1 cellular context compared by ENCODE assay signal in the genomic region with DNA sequence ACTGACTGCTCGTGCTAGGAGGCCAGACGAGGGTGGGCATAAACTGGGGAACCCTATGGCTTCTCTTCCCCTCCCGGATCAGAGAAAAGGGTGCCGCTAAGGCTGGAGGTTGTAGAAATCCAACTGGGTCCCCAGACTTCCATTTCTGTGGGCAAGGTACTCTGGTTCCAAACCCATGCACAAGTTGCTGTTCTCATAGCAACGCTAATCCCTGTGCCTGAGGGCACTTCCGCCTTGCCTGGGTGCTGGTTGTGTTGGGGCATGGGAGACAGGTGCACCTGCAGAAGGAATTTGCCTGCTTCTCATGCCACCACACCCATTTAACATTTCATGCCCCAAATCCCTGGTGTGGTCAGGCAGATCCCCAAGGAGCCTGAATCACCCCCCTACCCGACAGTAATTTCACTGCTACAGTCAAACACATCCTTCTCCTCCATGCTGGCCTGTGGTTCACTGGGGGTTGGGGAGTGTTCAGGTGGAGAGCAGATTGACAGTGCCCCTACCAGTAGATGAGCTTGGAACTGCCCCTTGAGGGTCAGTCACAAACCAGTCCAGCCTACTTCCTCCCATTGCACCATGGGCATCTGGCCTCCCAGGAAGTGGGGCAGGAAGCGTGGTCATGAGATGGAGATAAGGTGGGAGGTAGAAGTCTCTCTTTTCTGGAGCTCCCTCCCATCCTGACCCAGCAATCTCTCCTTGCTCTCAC.
TF ChIP-seq lines count a peak whose summit lies in the region.

No MANE protein-coding gene starts in this region.

TF ChIP-seq in K562, 482 proteins besides CTCF, POLR2A, EP300 and RAD21 (continued from another document and continues in another):
- TF ChIP-seq, protein P1, sequence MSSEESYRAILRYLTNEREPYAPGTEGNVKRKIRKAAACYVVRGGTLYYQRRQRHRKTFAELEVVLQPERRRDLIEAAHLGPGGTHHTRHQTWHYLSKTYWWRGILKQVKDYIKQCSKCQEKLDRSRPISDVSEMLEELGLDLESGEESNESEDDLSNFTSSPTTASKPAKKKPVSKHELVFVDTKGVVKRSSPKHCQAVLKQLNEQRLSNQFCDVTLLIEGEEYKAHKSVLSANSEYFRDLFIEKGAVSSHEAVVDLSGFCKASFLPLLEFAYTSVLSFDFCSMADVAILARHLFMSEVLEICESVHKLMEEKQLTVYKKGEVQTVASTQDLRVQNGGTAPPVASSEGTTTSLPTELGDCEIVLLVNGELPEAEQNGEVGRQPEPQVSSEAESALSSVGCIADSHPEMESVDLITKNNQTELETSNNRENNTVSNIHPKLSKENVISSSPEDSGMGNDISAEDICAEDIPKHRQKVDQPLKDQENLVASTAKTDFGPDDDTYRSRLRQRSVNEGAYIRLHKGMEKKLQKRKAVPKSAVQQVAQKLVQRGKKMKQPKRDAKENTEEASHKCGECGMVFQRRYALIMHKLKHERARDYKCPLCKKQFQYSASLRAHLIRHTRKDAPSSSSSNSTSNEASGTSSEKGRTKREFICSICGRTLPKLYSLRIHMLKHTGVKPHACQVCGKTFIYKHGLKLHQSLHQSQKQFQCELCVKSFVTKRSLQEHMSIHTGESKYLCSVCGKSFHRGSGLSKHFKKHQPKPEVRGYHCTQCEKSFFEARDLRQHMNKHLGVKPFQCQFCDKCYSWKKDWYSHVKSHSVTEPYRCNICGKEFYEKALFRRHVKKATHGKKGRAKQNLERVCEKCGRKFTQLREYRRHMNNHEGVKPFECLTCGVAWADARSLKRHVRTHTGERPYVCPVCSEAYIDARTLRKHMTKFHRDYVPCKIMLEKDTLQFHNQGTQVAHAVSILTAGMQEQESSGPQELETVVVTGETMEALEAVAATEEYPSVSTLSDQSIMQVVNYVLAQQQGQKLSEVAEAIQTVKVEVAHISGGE (CRISPR knock-in tag; IDR thresholded peaks at IDR 0.05), result peak in 2 of 3 experiments; percentile 49 to 66; a peak in 3 of 6 replicates
- TF ChIP-seq ZNF23 (CRISPR knock-in tag; IDR thresholded peaks at IDR 0.05), result no peak
- peak; percentile 63 to 68 for TF ChIP-seq MAZ (CRISPR knock-in tag; conservative IDR thresholded peaks at IDR 0.05 in 1 of 2, IDR thresholded peaks at IDR 0.05 in 1 of 2)
- TF ChIP-seq NRF1 (conservative IDR thresholded peaks at IDR 0.05 in 1 of 2, IDR thresholded peaks at IDR 0.05 in 1 of 2), result 0 out of 4 replicates have a peak, but pooled peaks of 1 of the 2 experiments have one; percentile 24
- TF ChIP-seq KDM1A (IDR thresholded peaks at IDR 0.05), result peak; percentile 39 to 58; a peak in 3 of 4 replicates
- TF ChIP-seq, protein P2, sequence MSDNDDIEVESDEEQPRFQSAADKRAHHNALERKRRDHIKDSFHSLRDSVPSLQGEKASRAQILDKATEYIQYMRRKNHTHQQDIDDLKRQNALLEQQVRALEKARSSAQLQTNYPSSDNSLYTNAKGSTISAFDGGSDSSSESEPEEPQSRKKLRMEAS (CRISPR knock-in tag; IDR thresholded peaks at IDR 0.05), result peak; percentile 51; the same call in 1 of the 2 replicates
- peak; percentile 63; the same call in 1 of the 2 replicates for TF ChIP-seq JUND (IDR thresholded peaks at IDR 0.05; ENCODE audit: borderline replicate concordance, low read depth, low read length)
- TF ChIP-seq JUND (tag; IDR thresholded peaks at IDR 0.05; ENCODE audit: borderline replicate concordance, low read depth, low read length), result peak; percentile 43; the same call in 2 of the 3 replicates
- peak; percentile 3 for TF ChIP-seq KDM5B (IDR thresholded peaks at IDR 0.05; ENCODE audit: insufficient replicate concordance, low read depth, low read length)
- TF ChIP-seq NR2F6 (CRISPR knock-in tag; IDR thresholded peaks at IDR 0.05), result no peak
- no peak for TF ChIP-seq NR2C2 (CRISPR knock-in tag; IDR thresholded peaks at IDR 0.05)
- peak; percentile 81 for TF ChIP-seq NR2C2 (tag; IDR thresholded peaks at IDR 0.05)
- 0 out of 2 replicates have a peak, but pooled peaks have one; percentile 39 for TF ChIP-seq ETS1 (conservative IDR thresholded peaks at IDR 0.05; ENCODE audit: control insufficient read depth, low read depth, low read length)
- TF ChIP-seq EP400 (IDR thresholded peaks at IDR 0.05), result peak; percentile 85
- TF ChIP-seq, protein P3, sequence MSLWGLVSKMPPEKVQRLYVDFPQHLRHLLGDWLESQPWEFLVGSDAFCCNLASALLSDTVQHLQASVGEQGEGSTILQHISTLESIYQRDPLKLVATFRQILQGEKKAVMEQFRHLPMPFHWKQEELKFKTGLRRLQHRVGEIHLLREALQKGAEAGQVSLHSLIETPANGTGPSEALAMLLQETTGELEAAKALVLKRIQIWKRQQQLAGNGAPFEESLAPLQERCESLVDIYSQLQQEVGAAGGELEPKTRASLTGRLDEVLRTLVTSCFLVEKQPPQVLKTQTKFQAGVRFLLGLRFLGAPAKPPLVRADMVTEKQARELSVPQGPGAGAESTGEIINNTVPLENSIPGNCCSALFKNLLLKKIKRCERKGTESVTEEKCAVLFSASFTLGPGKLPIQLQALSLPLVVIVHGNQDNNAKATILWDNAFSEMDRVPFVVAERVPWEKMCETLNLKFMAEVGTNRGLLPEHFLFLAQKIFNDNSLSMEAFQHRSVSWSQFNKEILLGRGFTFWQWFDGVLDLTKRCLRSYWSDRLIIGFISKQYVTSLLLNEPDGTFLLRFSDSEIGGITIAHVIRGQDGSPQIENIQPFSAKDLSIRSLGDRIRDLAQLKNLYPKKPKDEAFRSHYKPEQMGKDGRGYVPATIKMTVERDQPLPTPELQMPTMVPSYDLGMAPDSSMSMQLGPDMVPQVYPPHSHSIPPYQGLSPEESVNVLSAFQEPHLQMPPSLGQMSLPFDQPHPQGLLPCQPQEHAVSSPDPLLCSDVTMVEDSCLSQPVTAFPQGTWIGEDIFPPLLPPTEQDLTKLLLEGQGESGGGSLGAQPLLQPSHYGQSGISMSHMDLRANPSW (CRISPR knock-in tag; IDR thresholded peaks at IDR 0.05), result no peak
- TF ChIP-seq ZBTB40 (IDR thresholded peaks at IDR 0.05), result peak; percentile 80
- TF ChIP-seq ZBTB40 (CRISPR knock-in tag; IDR thresholded peaks at IDR 0.05), result no peak
- peak; percentile 59 for TF ChIP-seq NFYB (IDR thresholded peaks at IDR 0.05; ENCODE audit: extremely low read depth, insufficient read length)
- TF ChIP-seq ZNF589 (CRISPR knock-in tag; IDR thresholded peaks at IDR 0.05; ENCODE audit: low read depth), result no peak
- 0 out of 2 replicates have a peak, but pooled peaks have one; percentile 31 for TF ChIP-seq ZFP91 (CRISPR knock-in tag; IDR thresholded peaks at IDR 0.05)
- TF ChIP-seq HDAC3 (IDR thresholded peaks at IDR 0.05; ENCODE audit: borderline replicate concordance, partially characterized antibody), result peak; percentile 54
- peak in 1 of 2 experiments; percentile 44; a peak in 1 of 4 replicates for TF ChIP-seq FOXK2 (conservative IDR thresholded peaks at IDR 0.05 in 1 of 2, IDR thresholded peaks at IDR 0.05 in 1 of 2; ENCODE audit: low read depth in 2 of 2)
- TF ChIP-seq CREM (IDR thresholded peaks at IDR 0.05; ENCODE audit: low read depth), result peak; percentile 80
- peak; percentile 86; the same call in 1 of the 2 replicates for TF ChIP-seq SPI1 (IDR thresholded peaks at IDR 0.05; ENCODE audit: borderline replicate concordance, low read depth, low read length)
- TF ChIP-seq GABPA (tag; conservative IDR thresholded peaks at IDR 0.05; ENCODE audit: low read depth), result peak; percentile 90
- peak; percentile 31; the same call in 1 of the 2 replicates for TF ChIP-seq NFE2 (IDR thresholded peaks at IDR 0.05; ENCODE audit: low read depth)
- peak; percentile 91 for TF ChIP-seq ELF1 (tag; IDR thresholded peaks at IDR 0.05)
- TF ChIP-seq MEF2D (tag; conservative IDR thresholded peaks at IDR 0.05; ENCODE audit: low read depth), result no peak
